In genomic region chr5:160438316-160439204, GRCh38 we compare ENCODE assay signal across 1 cellular context.
TF ChIP-seq lines count a peak whose summit lies in the region.

No MANE protein-coding gene starts in this region.

TF ChIP-seq in HepG2, 621 proteins besides CTCF, POLR2A, EP300 and RAD21 (continued from another document and continues in another):
- TF ChIP-seq MXD1 (CRISPR knock-in tag; IDR thresholded peaks at IDR 0.05) (no peak), FOSL2 (CRISPR knock-in tag; IDR thresholded peaks at IDR 0.05) (0 out of 2 replicates have a peak, but pooled peaks have one; percentile 21), ZNF737 (CRISPR knock-in tag; IDR thresholded peaks at IDR 0.05; ENCODE audit: borderline replicate concordance) (no peak), PHF21A (CRISPR knock-in tag; IDR thresholded peaks at IDR 0.05) (no peak), ZNF326 (CRISPR knock-in tag; IDR thresholded peaks at IDR 0.05; ENCODE audit: borderline replicate concordance) (no peak), ZNF766 (CRISPR knock-in tag; IDR thresholded peaks at IDR 0.05; ENCODE audit: borderline replicate concordance) (no peak), ZSCAN22 (CRISPR knock-in tag; IDR thresholded peaks at IDR 0.05) (no peak), ZZZ3 (CRISPR knock-in tag; IDR thresholded peaks at IDR 0.05; ENCODE audit: borderline replicate concordance) (no peak), REL (CRISPR knock-in tag; conservative IDR thresholded peaks at IDR 0.05) (no peak), ZNF781 (CRISPR knock-in tag; IDR thresholded peaks at IDR 0.05; ENCODE audit: borderline replicate concordance, not compliant biosample characterization) (peak; percentile 34), ARID2 (CRISPR knock-in tag; IDR thresholded peaks at IDR 0.05; ENCODE audit: borderline replicate concordance) (no peak), GPBP1L1 (CRISPR knock-in tag; IDR thresholded peaks at IDR 0.05) (no peak), HNF1A (IDR thresholded peaks at IDR 0.05; ENCODE audit: low read depth) (no peak), HNF1A (CRISPR knock-in tag; IDR thresholded peaks at IDR 0.05; ENCODE audit: borderline replicate concordance) (0 out of 2 replicates have a peak, but pooled peaks have one; percentile 0), ZBTB43 (CRISPR knock-in tag; conservative IDR thresholded peaks at IDR 0.05) (no peak), STAG1 (CRISPR knock-in tag; IDR thresholded peaks at IDR 0.05) (peak; percentile 92), CEBPZ (IDR thresholded peaks at IDR 0.05; ENCODE audit: low read length) (no peak), ZBTB2 (CRISPR knock-in tag; IDR thresholded peaks at IDR 0.05; ENCODE audit: low read depth) (no peak), ZNF616 (CRISPR knock-in tag; IDR thresholded peaks at IDR 0.05; ENCODE audit: low read depth) (no peak), HIVEP1 (CRISPR knock-in tag; IDR thresholded peaks at IDR 0.05) (no peak), FOSL1 (CRISPR knock-in tag; IDR thresholded peaks at IDR 0.05; ENCODE audit: borderline replicate concordance) (no peak), ELF4 (CRISPR knock-in tag; IDR thresholded peaks at IDR 0.05; ENCODE audit: borderline replicate concordance) (0 out of 2 replicates have a peak, but pooled peaks have one; percentile 35), TFDP2 (CRISPR knock-in tag; IDR thresholded peaks at IDR 0.05) (no peak), HMGXB4 (CRISPR knock-in tag; IDR thresholded peaks at IDR 0.05; ENCODE audit: borderline replicate concordance in 1 of 2, low read depth in 1 of 2) (peak; percentile 40 to 61; a peak in 1 of 4 replicates), NAIF1 (CRISPR knock-in tag; IDR thresholded peaks at IDR 0.05; ENCODE audit: borderline replicate concordance) (no peak), ZNF530 (CRISPR knock-in tag; IDR thresholded peaks at IDR 0.05; ENCODE audit: low read depth) (no peak), SMC3 (IDR thresholded peaks at IDR 0.05; ENCODE audit: low read length) (peak; percentile 61), ZNF432 (CRISPR knock-in tag; IDR thresholded peaks at IDR 0.05; ENCODE audit: borderline replicate concordance) (no peak), ZNF709 (CRISPR knock-in tag; IDR thresholded peaks at IDR 0.05) (no peak), SCMH1 (CRISPR knock-in tag; IDR thresholded peaks at IDR 0.05; ENCODE audit: borderline replicate concordance) (no peak), JDP2 (CRISPR knock-in tag; IDR thresholded peaks at IDR 0.05; ENCODE audit: borderline replicate concordance) (no peak), SOX6 (IDR thresholded peaks at IDR 0.05) (no peak), SOX6 (CRISPR knock-in tag; IDR thresholded peaks at IDR 0.05) (peak; percentile 23; the same call in 1 of the 2 replicates), TERF1 (CRISPR knock-in tag; IDR thresholded peaks at IDR 0.05) (no peak), ZNF484 (CRISPR knock-in tag; IDR thresholded peaks at IDR 0.05; ENCODE audit: borderline replicate concordance, low read depth) (no peak), ZNF44 (CRISPR knock-in tag; IDR thresholded peaks at IDR 0.05) (no peak), ZNF597 (CRISPR knock-in tag; IDR thresholded peaks at IDR 0.05) (no peak), ZIK1 (CRISPR knock-in tag; IDR thresholded peaks at IDR 0.05; ENCODE audit: borderline replicate concordance, low read depth) (no peak), SPEN (CRISPR knock-in tag; IDR thresholded peaks at IDR 0.05; ENCODE audit: low read depth) (no peak), KLF16 (CRISPR knock-in tag; IDR thresholded peaks at IDR 0.05) (no peak), FOXA1 (IDR thresholded peaks at IDR 0.05) (no peak), FOXA1 (CRISPR knock-in tag; IDR thresholded peaks at IDR 0.05) (no peak), ZNF768 (CRISPR knock-in tag; IDR thresholded peaks at IDR 0.05) (no peak), KDM2A (CRISPR knock-in tag; IDR thresholded peaks at IDR 0.05; ENCODE audit: borderline replicate concordance, low read depth) (no peak), ZNF17 (CRISPR knock-in tag; IDR thresholded peaks at IDR 0.05) (no peak)
